ENCODE assay signal across 7 cellular contexts in the genomic region with DNA sequence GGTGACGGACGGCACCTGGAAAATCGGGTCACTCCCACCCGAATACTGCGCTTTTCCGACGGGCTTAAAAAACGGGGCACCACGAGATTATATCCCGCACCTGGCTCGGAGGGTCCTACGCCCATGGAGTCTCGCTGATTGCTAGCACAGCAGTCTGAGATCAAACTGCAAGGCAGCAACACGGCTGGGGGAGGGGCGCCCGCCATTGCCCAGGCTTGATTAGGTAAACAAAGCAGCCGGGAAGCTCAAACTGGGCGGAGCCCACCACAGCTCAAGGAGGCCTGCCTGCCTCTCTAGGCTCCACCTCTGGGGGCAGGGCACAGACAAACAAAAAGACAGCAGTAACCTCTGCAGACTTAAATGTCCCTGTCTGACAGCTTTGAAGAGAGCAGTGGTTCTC. TPM values are rescaled to one million over a fixed set of nuclear protein-coding genes. Genes with fewer than 3 reads are reported as not detected.
A peak's percentile ranks its signal among the peaks of the same experiment; 100 is the strongest.
DNase-seq lines count a peak whose midpoint lies in the region; ATAC-seq and TF ChIP-seq lines count a peak whose summit lies in the region.
"Not testable (repeated sequence)": the region's sequence is repeated elsewhere in the genome, so short reads cannot be mapped to it uniquely, and the experiment has no call there.
"Had no signal": no experiment of that assay in that cellular context is flagged by ENCODE, and none has a peak within 500 bp of the region (broad histone marks: within the 10 kb centered on the region; RNA-seq: fewer than 3 reads in every experiment).

No MANE protein-coding gene starts in this region.

- peak; percentile 12 for DNase-seq in NCI-H510A treated with DMSO at 0.1 percent for 48 hours (lab: John Stamatoyannopoulos, UW)
- peak; percentile 73 for DNase-seq in WTC11 (ENCODE audit: low spot score)
- DNase-seq in endodermal cell; mesothelial cell of epicardium (ENCODE audit: low spot score in 2 of 2, unreplicated experiment in 2 of 2); osteocyte (ENCODE audit: extremely low spot score, unreplicated experiment): not testable (repeated sequence)

- 89% methylated on average over 15 of the region's 18 CpGs; no CpG with 5 or more reads in 1 of the 2 experiments for WGBS in endodermal cell (ENCODE audit: insufficient coverage in 1 of 2, insufficient read length in 1 of 2), 2 experiments

- TF ChIP-seq CTCF in WTC11 (IDR thresholded peaks at IDR 0.05); endodermal cell (conservative IDR thresholded peaks at IDR 0.05); mesothelial cell of epicardium (IDR thresholded peaks at IDR 0.05; ENCODE audit: unreplicated experiment); osteocyte (IDR thresholded peaks at IDR 0.05): not testable (repeated sequence)

- POLR2A ChIA-PET in WTC11 (lab: Charles Lee) = not testable (repeated sequence)

- H3K27ac Mint-ChIP-seq in WTC11; endodermal cell; mesothelial cell of epicardium; osteocyte (ENCODE audit: unreplicated experiment): not testable (repeated sequence)

- H3K9me3 ChIP-seq in endodermal cell (ENCODE audit: control insufficient read depth, low read length) = not testable (repeated sequence)

- CTCF ChIA-PET in WTC11 (lab: Charles Lee) = not testable (repeated sequence)

- H3K4me1 ChIP-seq in endodermal cell (ENCODE audit: control insufficient read depth, insufficient read depth, low read length) = not testable (repeated sequence)

- H3K27me3 Mint-ChIP-seq in WTC11 (ENCODE audit: low read depth); endodermal cell (ENCODE audit: insufficient read depth); mesothelial cell of epicardium (ENCODE audit: low read depth); osteocyte (ENCODE audit: unreplicated experiment): not testable (repeated sequence)

- H3K36me3 Mint-ChIP-seq in WTC11; endodermal cell (ENCODE audit: low read depth); mesothelial cell of epicardium; osteocyte (ENCODE audit: unreplicated experiment): not testable (repeated sequence)

- not testable (repeated sequence) for H3K27me3 ChIP-seq in endodermal cell (ENCODE audit: control insufficient read depth, insufficient read depth, low read length, poor library complexity, severe bottlenecking)

- not testable (repeated sequence) for H3K4me3 Mint-ChIP-seq in WTC11
- peak overlapping the region; percentile 36 for H3K4me3 Mint-ChIP-seq in endodermal cell
- H3K4me3 Mint-ChIP-seq in mesothelial cell of epicardium = peak overlapping the region; percentile 38
- H3K4me3 Mint-ChIP-seq in osteocyte (ENCODE audit: unreplicated experiment) = peak overlapping the region; percentile 22

- H3K27ac ChIP-seq in endodermal cell (ENCODE audit: low read depth, low read length) = not testable (repeated sequence)

- H3K4me3 ChIP-seq in endodermal cell (ENCODE audit: low read length) = not testable (repeated sequence)

- peaks cover 12% of the 10 kb centered on the region for H3K4me1 Mint-ChIP-seq in WTC11
- H3K4me1 Mint-ChIP-seq in endodermal cell; mesothelial cell of epicardium; osteocyte (ENCODE audit: unreplicated experiment): not testable (repeated sequence)

- H3K9ac ChIP-seq in endodermal cell (ENCODE audit: extremely low read depth, low read length, poor library complexity, severe bottlenecking) = not testable (repeated sequence)

- not testable (repeated sequence) for ATAC-seq in WTC11

- not testable (repeated sequence) for H3K9me3 Mint-ChIP-seq in WTC11; mesothelial cell of epicardium; osteocyte (ENCODE audit: unreplicated experiment)
- peaks cover 10% of the 10 kb centered on the region for H3K9me3 Mint-ChIP-seq in endodermal cell

- H3K36me3 ChIP-seq in endodermal cell (ENCODE audit: control insufficient read depth, insufficient read depth, low read length) = not testable (repeated sequence)

TF ChIP-seq in WTC11, 78 proteins besides CTCF, POLR2A, EP300 and RAD21:
- 0 out of 2 replicates have a peak, but pooled peaks have one; percentile 39 for TF ChIP-seq FOXK1 (CRISPR knock-in tag; IDR thresholded peaks at IDR 0.05)

RNA-seq across cellular contexts. Expression of gene P2RY14, which starts 36.3 kb away (rescaled TPM):
- 0.07 TPM in 1 of 3 replicates, not detected in the others for total RNA-seq in WTC11 (2021)
- total RNA-seq in endodermal cell = not detected
- not detected for polyA plus RNA-seq in endodermal cell (2013, experiment 1 of 2)
- not detected for polyA plus RNA-seq in endodermal cell (2013, experiment 2 of 2)
- 0.11 TPM in 1 of 3 replicates, not detected in the others for total RNA-seq in mesothelial cell of epicardium
- total RNA-seq in osteocyte = not detected in 2 replicates
- total RNA-seq: A673 had no signal
- polyA plus RNA-seq: AG04450 had no signal

RNA-seq across cellular contexts. Expression of gene GPR171, which starts 39.0 kb away (rescaled TPM):
- 0.17 to 0.32 TPM in 2 of 3 replicates, not detected in the other for total RNA-seq in WTC11 (2021)
- not detected for total RNA-seq in endodermal cell
- not detected for polyA plus RNA-seq in endodermal cell (2013, experiment 1 of 2)
- polyA plus RNA-seq in endodermal cell (2013, experiment 2 of 2) = not detected
- total RNA-seq in mesothelial cell of epicardium = not detected in 3 replicates
- not detected in 2 replicates for total RNA-seq in osteocyte
- total RNA-seq: A673 had no signal
- polyA plus RNA-seq: AG04450 had no signal
